33 cellular contexts compared by ENCODE assay signal in genomic region chr19:49824662-49825061, GRCh38.
"Had no signal": no experiment of that assay in that cellular context is flagged by ENCODE, and none has a peak within 500 bp of the region (broad histone marks: within the 10 kb centered on the region; RNA-seq: fewer than 3 reads in every experiment).

No MANE protein-coding gene starts in this region.

- DNase-seq: activated CD4-positive, alpha-beta memory T cell treated with anti-CD3 and anti-CD28 coated beads for 36 hours; activated CD4-positive, alpha-beta T cell treated with anti-CD3 and anti-CD28 coated beads for 36 hours; activated CD4-positive, alpha-beta T cell treated with anti-CD3 and anti-CD28 coated beads, Interleukin-2, amount 10 ng/mL, durations not matched to agents 24 days and 14 days; activated CD4-positive, CD25-positive, alpha-beta regulatory T cell; activated CD4-positive, CD25-positive, alpha-beta regulatory T cell treated with anti-CD3 and anti-CD28 coated beads, Interleukin-2, amount 50 U/mL, for 72 hours; activated CD8-positive, alpha-beta memory T cell treated with anti-CD3 and anti-CD28 coated beads, Interleukin-2, amount 10 ng/mL, durations not matched to agents 7 days and 5 days; activated CD8-positive, alpha-beta memory T cell treated with anti-CD3 and anti-CD28 coated beads, Interleukin-2, amount 50 U/mL, for 4 hours; activated CD8-positive, alpha-beta T cell treated with anti-CD3 and anti-CD28 coated beads, Interleukin-2, amount 10 ng/mL, durations not matched to agents 7 days and 5 days; activated effector memory CD4-positive, alpha-beta T cell treated with anti-CD3 and anti-CD28 coated beads, Interleukin-2, amount 50 U/mL, for 16 hours; activated naive CD4-positive, alpha-beta T cell treated with anti-CD3 and anti-CD28 coated beads for 36 hours; activated naive CD8-positive, alpha-beta T cell treated with anti-CD3 and anti-CD28 coated beads for 36 hours; activated naive CD8-positive, alpha-beta T cell treated with anti-CD3 and anti-CD28 coated beads, Interleukin-2, amount 50 U/mL, for 24 hours; activated T-cell treated with anti-CD3 and anti-CD28 coated beads, Interleukin-2, amount 50 U/mL, for 1 hour; activated T-cell treated with anti-CD3 and anti-CD28 coated beads, Interleukin-2, amount 50 U/mL, for 48 hours; adrenal gland; amygdala; aorta; body of pancreas; caudate nucleus; cortex of kidney; dermis blood vessel endothelial cell; effector CD4-positive, alpha-beta T cell; effector memory CD8-positive, alpha-beta T cell; erythroblast; foreskin keratinocyte; gastrocnemius medialis; glutamatergic neuron; T-helper 1 cell; T-helper 17 cell had no signal

- H3K9me3 ChIP-seq: adrenal gland, body of pancreas, esophagus muscularis mucosa, gastrocnemius medialis had no signal

- H3K27ac Mint-ChIP-seq: activated CD4-positive, alpha-beta memory T cell treated with anti-CD3 and anti-CD28 coated beads for 36 hours; activated CD4-positive, alpha-beta T cell treated with anti-CD3 and anti-CD28 coated beads for 36 hours; activated CD4-positive, alpha-beta T cell treated with anti-CD3 and anti-CD28 coated beads, Interleukin-2, amount 10 ng/mL, durations not matched to agents 24 days and 14 days; activated CD8-positive, alpha-beta memory T cell treated with anti-CD3 and anti-CD28 coated beads, Interleukin-2, amount 10 ng/mL, durations not matched to agents 7 days and 5 days; activated CD8-positive, alpha-beta T cell treated with anti-CD3 and anti-CD28 coated beads, Interleukin-2, amount 10 ng/mL, durations not matched to agents 7 days and 5 days; activated naive CD4-positive, alpha-beta T cell treated with anti-CD3 and anti-CD28 coated beads for 36 hours; activated naive CD4-positive, alpha-beta T cell treated with anti-CD3 and anti-CD28 coated beads, Interleukin-2, amount 50 U/mL, for 24 hours; activated naive CD8-positive, alpha-beta T cell treated with anti-CD3 and anti-CD28 coated beads for 36 hours; activated naive CD8-positive, alpha-beta T cell treated with anti-CD3 and anti-CD28 coated beads, Interleukin-2, amount 50 U/mL, for 24 hours; activated T-helper 1 cell treated with anti-CD3 and anti-CD28 coated beads, Interleukin-12 subunit alpha, Interleukin-12 subunit beta, Interleukin-2, Interleukin-4 antibody, amounts not matched to agents 30 ng/mL and 10 ng/mL and 1 ng/mL, durations not matched to agents 14 hours and 24 hours and 36 hours; activated T-helper 2 cell treated with anti-CD3 and anti-CD28 coated beads, Interferon-gamma antibody, Interleukin-2, Interleukin-4, amounts not matched to agents 10 μg/mL and 5 μg/mL and 100 μg/mL, durations not matched to agents 14 hours and 24 hours and 36 hours; T-helper 17 cell had no signal

- H3K4me3 ChIP-seq: adrenal gland, body of pancreas, esophagus muscularis mucosa, gastrocnemius medialis had no signal

- H3K27me3 Mint-ChIP-seq: activated CD4-positive, alpha-beta memory T cell treated with anti-CD3 and anti-CD28 coated beads for 36 hours; activated CD4-positive, alpha-beta T cell treated with anti-CD3 and anti-CD28 coated beads for 36 hours; activated CD4-positive, alpha-beta T cell treated with anti-CD3 and anti-CD28 coated beads, Interleukin-2, amount 10 ng/mL, durations not matched to agents 24 days and 14 days; activated CD8-positive, alpha-beta memory T cell treated with anti-CD3 and anti-CD28 coated beads, Interleukin-2, amount 10 ng/mL, durations not matched to agents 7 days and 5 days; activated naive CD4-positive, alpha-beta T cell treated with anti-CD3 and anti-CD28 coated beads, Interleukin-2, amount 50 U/mL, for 24 hours; activated naive CD8-positive, alpha-beta T cell treated with anti-CD3 and anti-CD28 coated beads for 36 hours; activated naive CD8-positive, alpha-beta T cell treated with anti-CD3 and anti-CD28 coated beads, Interleukin-2, amount 50 U/mL, for 24 hours; effector memory CD8-positive, alpha-beta T cell; T-helper 17 cell had no signal

- H3K27ac ChIP-seq: adrenal gland, body of pancreas, esophagus muscularis mucosa, foreskin keratinocyte had no signal

- H3K4me3 Mint-ChIP-seq: activated CD4-positive, alpha-beta memory T cell treated with anti-CD3 and anti-CD28 coated beads for 36 hours; activated CD4-positive, alpha-beta T cell treated with anti-CD3 and anti-CD28 coated beads for 36 hours; activated CD4-positive, alpha-beta T cell treated with anti-CD3 and anti-CD28 coated beads, Interleukin-2, amount 10 ng/mL, durations not matched to agents 24 days and 14 days; activated CD8-positive, alpha-beta memory T cell treated with anti-CD3 and anti-CD28 coated beads, Interleukin-2, amount 10 ng/mL, durations not matched to agents 7 days and 5 days; activated CD8-positive, alpha-beta T cell treated with anti-CD3 and anti-CD28 coated beads, Interleukin-2, amount 10 ng/mL, durations not matched to agents 7 days and 5 days; activated naive CD4-positive, alpha-beta T cell treated with anti-CD3 and anti-CD28 coated beads for 36 hours; activated naive CD4-positive, alpha-beta T cell treated with anti-CD3 and anti-CD28 coated beads, Interleukin-2, amount 50 U/mL, for 24 hours; activated naive CD8-positive, alpha-beta T cell treated with anti-CD3 and anti-CD28 coated beads for 36 hours; activated naive CD8-positive, alpha-beta T cell treated with anti-CD3 and anti-CD28 coated beads, Interleukin-2, amount 50 U/mL, for 24 hours; activated T-helper 1 cell treated with anti-CD3 and anti-CD28 coated beads, Interleukin-12 subunit alpha, Interleukin-12 subunit beta, Interleukin-2, Interleukin-4 antibody, amounts not matched to agents 30 ng/mL and 10 ng/mL and 1 ng/mL, durations not matched to agents 14 hours and 24 hours and 36 hours; effector memory CD8-positive, alpha-beta T cell; T-helper 17 cell had no signal

- H3K36me3 Mint-ChIP-seq: activated naive CD4-positive, alpha-beta T cell treated with anti-CD3 and anti-CD28 coated beads, Interleukin-2, amount 50 U/mL, for 24 hours; activated naive CD8-positive, alpha-beta T cell treated with anti-CD3 and anti-CD28 coated beads for 36 hours had no signal

- H3K4me1 Mint-ChIP-seq: activated naive CD4-positive, alpha-beta T cell treated with anti-CD3 and anti-CD28 coated beads, Interleukin-2, amount 50 U/mL, for 24 hours had no signal

- H3K4me1 ChIP-seq: foreskin keratinocyte had no signal

- H3K27me3 ChIP-seq: adrenal gland, body of pancreas, esophagus muscularis mucosa, foreskin keratinocyte, gastrocnemius medialis had no signal

- H3K9me3 Mint-ChIP-seq: activated CD4-positive, alpha-beta memory T cell treated with anti-CD3 and anti-CD28 coated beads for 36 hours; activated CD4-positive, alpha-beta T cell treated with anti-CD3 and anti-CD28 coated beads, Interleukin-2, amount 10 ng/mL, durations not matched to agents 24 days and 14 days; activated naive CD4-positive, alpha-beta T cell treated with anti-CD3 and anti-CD28 coated beads for 36 hours; activated naive CD4-positive, alpha-beta T cell treated with anti-CD3 and anti-CD28 coated beads, Interleukin-2, amount 50 U/mL, for 24 hours; activated naive CD8-positive, alpha-beta T cell treated with anti-CD3 and anti-CD28 coated beads for 36 hours; activated naive CD8-positive, alpha-beta T cell treated with anti-CD3 and anti-CD28 coated beads, Interleukin-2, amount 50 U/mL, for 24 hours; activated T-helper 1 cell treated with anti-CD3 and anti-CD28 coated beads, Interleukin-12 subunit alpha, Interleukin-12 subunit beta, Interleukin-2, Interleukin-4 antibody, amounts not matched to agents 30 ng/mL and 10 ng/mL and 1 ng/mL, durations not matched to agents 14 hours and 24 hours and 36 hours; activated T-helper 2 cell treated with anti-CD3 and anti-CD28 coated beads, Interferon-gamma antibody, Interleukin-2, Interleukin-4, amounts not matched to agents 10 μg/mL and 5 μg/mL and 100 μg/mL, durations not matched to agents 14 hours and 24 hours and 36 hours; effector memory CD8-positive, alpha-beta T cell had no signal

- ATAC-seq: activated CD4-positive, alpha-beta T cell treated with anti-CD3 and anti-CD28 coated beads for 36 hours; activated CD8-positive, alpha-beta memory T cell treated with anti-CD3 and anti-CD28 coated beads, Interleukin-2, amount 10 ng/mL, durations not matched to agents 7 days and 5 days; activated CD8-positive, alpha-beta T cell treated with anti-CD3 and anti-CD28 coated beads, Interleukin-2, amount 10 ng/mL, durations not matched to agents 7 days and 5 days; activated naive CD8-positive, alpha-beta T cell treated with anti-CD3 and anti-CD28 coated beads, Interleukin-2, amount 50 U/mL, for 24 hours; body of pancreas; effector memory CD8-positive, alpha-beta T cell; foreskin keratinocyte; gastrocnemius medialis; T-helper 17 cell had no signal
